In genomic region chr10:70564113-70564725, GRCh38 we compare ENCODE assay signal across 25 cellular contexts. TPM values are rescaled to one million over a fixed set of nuclear protein-coding genes. Genes with fewer than 3 reads are reported as not detected.
DNase-seq lines count a peak whose midpoint lies in the region; ATAC-seq, FAIRE-seq and TF ChIP-seq lines count a peak whose summit lies in the region.
"Had no signal": no experiment of that assay in that cellular context is flagged by ENCODE, and none has a peak within 500 bp of the region (broad histone marks: within the 10 kb centered on the region; RNA-seq: fewer than 3 reads in every experiment).

No MANE protein-coding gene starts in this region.

- H3K4me2 ChIP-seq in HepG2 (ENCODE audit: low read depth, low read length): no peak overlapping the region
- H3K4me2 ChIP-seq: KMS-11 had no signal

- H3K4me3 ChIP-seq in right lobe of liver (no peak overlapping the region), HepG2 (replicated peaks in 1 of 3; ENCODE audit: insufficient read depth in 1 of 3, low read depth in 2 of 3, low read length in 3 of 3) (no peak overlapping the region)
- H3K4me3 ChIP-seq: GM23248 had no signal

- no peak for TF ChIP-seq RAD21 in HepG2 (CRISPR knock-in tag; IDR thresholded peaks at IDR 0.05)

- TF ChIP-seq EP300 in HepG2 (IDR thresholded peaks at IDR 0.05; ENCODE audit: low read depth in 2 of 2, low read length in 2 of 2) (no peak), HepG2 (CRISPR knock-in tag; IDR thresholded peaks at IDR 0.05; ENCODE audit: borderline replicate concordance) (no peak)

- no peak for FAIRE-seq in HepG2 (lab: Jason Lieb, UNC)
- FAIRE-seq: GM12891, HTR-8/SVneo had no signal

- H2AFZ ChIP-seq in HepG2 (ENCODE audit: low read length): no peak overlapping the region
- H2AFZ ChIP-seq: GM23248 had no signal

- no peaks in the 10 kb centered on the region for H4K20me1 ChIP-seq in HepG2 (ENCODE audit: insufficient read depth, low read length)

- H3K9me3 ChIP-seq in right lobe of liver (no peaks in the 10 kb centered on the region), HepG2 (ENCODE audit: low read length) (no peaks in the 10 kb centered on the region)
- H3K9me3 ChIP-seq: Caco-2 had no signal

- POLR2A ChIA-PET in HepG2 (lab: Yijun Ruan, JAX): no interaction called here

- CTCF ChIA-PET in HepG2 (lab: Yijun Ruan, JAX; ENCODE audit: low intra/inter-chr PET ratio, low total read pairs): no interaction called here

- H3K27ac ChIP-seq in right lobe of liver (no peak overlapping the region), HepG2 (ENCODE audit: extremely low read length, insufficient read depth, low read length) (no peak overlapping the region)
- H3K27ac ChIP-seq: GM23248, KMS-11 had no signal

- peak in 2 of 3 donors; percentile 14 to 33 for DNase-seq in right lobe of liver
- DNase-seq in HepG2 (ENCODE audit: low spot score): no peak
- DNase-seq in islet precursor cell: peak; percentile 43
- peak; percentile 48 for DNase-seq in sciatic nerve (ENCODE audit: low spot score)
- DNase-seq in DMS153 (lab: John Stamatoyannopoulos, UW): no peak
- no peak for DNase-seq in ACHN
- DNase-seq in activated T-cell treated with anti-CD3 and anti-CD28 coated beads, Interleukin-2, amount 50 U/mL, for 48 hours: no peak
- DNase-seq: CD4-positive, alpha-beta memory T cell; DMS 273 treated with DMSO at 0.1 percent for 48 hours; DND-41; GM23248; H9; IMR-90; NCI-H1105; NCI-H2029 treated with DMSO at 0.1 percent for 48 hours; NCI-H226; NCI-H510A treated with DMSO at 0.1 percent for 48 hours; NCI-H748 treated with DMSO at 0.1 percent for 48 hours had no signal

- no TSS peak for BruUV-seq in HepG2 (replicated peaks; lab: Mats Ljungman, UMichigan)

- ATAC-seq in right lobe of liver (no peak), HepG2 (no peak), sciatic nerve (no peak)
- ATAC-seq: SK-N-SH treated with all-trans-retinoic acid at 6 μM for 48 hours had no signal

- TF ChIP-seq CTCF in right lobe of liver (IDR thresholded peaks at IDR 0.05): no peak
- no peak for TF ChIP-seq CTCF in HepG2 (CRISPR knock-in tag; IDR thresholded peaks at IDR 0.05)

- no peak overlapping the region for H3K9ac ChIP-seq in HepG2 (ENCODE audit: insufficient read depth, low read depth, low read length)
- H3K9ac ChIP-seq: GM23248, KMS-11 had no signal

- H3K79me2 ChIP-seq in HepG2 (ENCODE audit: insufficient read depth, low read length): no peaks in the 10 kb centered on the region

- H3K27me3 ChIP-seq in right lobe of liver (no peaks in the 10 kb centered on the region), HepG2 (ENCODE audit: control insufficient read depth in 1 of 2, insufficient read depth in 2 of 2, low read length in 2 of 2) (peaks cover 0 to 6% of the 10 kb centered on the region in 2 experiments; a peak in 3 of 5 replicates)

- in situ Hi-C loops in HepG2 (cut with HindIII; ENCODE audit: extremely low pct_ligation_motif_present, low pct_unique_long_range_greater_than_20kb) (no loop called here), ACHN (cut with HindIII; ENCODE audit: low pct_ligation_motif_present, low pct_unique_long_range_greater_than_20kb, low sequenced_read_pairs) (no loop called here)

- TF ChIP-seq POLR2A in right lobe of liver (IDR thresholded peaks at IDR 0.05) (no peak), HepG2 (IDR thresholded peaks at IDR 0.05; ENCODE audit: insufficient read depth in 1 of 2, low read depth in 2 of 2, low read length in 2 of 2) (no peak)

- 60% methylated on average over 1 of the region's 21 CpGs for WGBS in right lobe of liver (ENCODE audit: insufficient coverage, low coverage, low lambda C conversion rate, missing lambda C conversion rate)
- 68% methylated on average over 14 of the region's 21 CpGs for WGBS in HepG2 (ENCODE audit: low lambda C conversion rate)

- no peaks in the 10 kb centered on the region for H3K36me3 ChIP-seq in right lobe of liver
- H3K36me3 ChIP-seq in HepG2 (replicated peaks in 1 of 2; ENCODE audit: control insufficient read depth in 1 of 2, insufficient read depth in 2 of 2, low read length in 2 of 2): no peaks in the 10 kb centered on the region

- no peaks in the 10 kb centered on the region for H3K4me1 ChIP-seq in right lobe of liver
- H3K4me1 ChIP-seq in HepG2 (ENCODE audit: insufficient read depth, low read length): peaks cover 4% of the 10 kb centered on the region; the same call in 1 of the 2 replicates

- intact Hi-C loops in right lobe of liver (cut with DNase I): no loop called here
- intact Hi-C loops in HepG2 (cut with micrococcal nuclease; ENCODE audit: unreplicated experiment): no loop called here
- intact Hi-C loops in sciatic nerve (cut with DNase I): no loop called here

TF ChIP-seq in HepG2, 621 proteins besides CTCF, POLR2A, EP300 and RAD21:
- TF ChIP-seq ZMAT5 (CRISPR knock-in tag; IDR thresholded peaks at IDR 0.05; ENCODE audit: borderline replicate concordance, low read depth) (no peak), STAT6 (CRISPR knock-in tag; IDR thresholded peaks at IDR 0.05; ENCODE audit: borderline replicate concordance) (no peak), MAZ (IDR thresholded peaks at IDR 0.05; ENCODE audit: borderline replicate concordance, low read depth, low read length) (no peak), MAZ (CRISPR knock-in tag; IDR thresholded peaks at IDR 0.05; ENCODE audit: low read depth) (no peak), DNMT3B (CRISPR knock-in tag; conservative IDR thresholded peaks at IDR 0.05) (no peak), AGO1 (IDR thresholded peaks at IDR 0.05; ENCODE audit: low read depth, low read length, poor library complexity, severe bottlenecking) (no peak)

RNA-seq across cellular contexts. Expression of gene PRF1, which starts 38.3 kb away (rescaled TPM):
- total RNA-seq in right lobe of liver (1 to 10 TPM; 1.7 to 6.5 (median 3.1) TPM), HepG2 (2016; rRNA removed; fragmentation: Illumina TruSeq; extraction: Trizol) (0.32 and 1.00 TPM in 2 replicates), sciatic nerve (7.6 TPM)
- not detected in 2 replicates for total RNA-seq in HepG2 (2016; cell fraction: cytosol; rRNA removed; fragmentation: Illumina TruSeq; extraction: Trizol; ENCODE audit: low read depth)
- 0.18 and 1.2 TPM in 2 replicates for total RNA-seq in HepG2 (2016; cell fraction: insoluble cytoplasmic fraction; rRNA removed; fragmentation: Illumina TruSeq; extraction: Trizol)
- 0.06 and 0.17 TPM in 2 replicates for total RNA-seq in HepG2 (2016; cell fraction: membrane; rRNA removed; fragmentation: Illumina TruSeq; extraction: Trizol)
- 0.69 and 1.4 TPM in 2 replicates for total RNA-seq in HepG2 (2016; cell fraction: nucleus; rRNA removed; fragmentation: Illumina TruSeq; extraction: Trizol)
- 1.4 and 1.7 TPM in 2 replicates for polyA plus RNA-seq in HepG2 (2011; rRNA removed)
- 1.0 and 1.1 TPM in 2 replicates for polyA plus RNA-seq in HepG2 (2011; cell fraction: cytosol; rRNA removed)
- polyA plus RNA-seq in HepG2 (2011; cell fraction: nucleus; rRNA removed): 0.39 and 0.62 TPM in 2 replicates
- polyA plus RNA-seq in HepG2 (2012): 0.08 and 1.0 TPM in 2 replicates
- not detected in 2 replicates for polyA plus RNA-seq in HepG2 (2016; cell fraction: cytosol; fragmentation: Illumina TruSeq; extraction: Trizol; ENCODE audit: low read depth)
- 0.21 and 0.38 TPM in 2 replicates for polyA plus RNA-seq in HepG2 (2016; cell fraction: insoluble cytoplasmic fraction; fragmentation: Illumina TruSeq; extraction: Trizol; ENCODE audit: low read depth)
- polyA plus RNA-seq in HepG2 (2016; cell fraction: membrane; fragmentation: Illumina TruSeq; extraction: Trizol; ENCODE audit: low read depth): 0.17 and 0.45 TPM in 2 replicates
- polyA plus RNA-seq in HepG2 (2016; cell fraction: nucleus; fragmentation: Illumina TruSeq; extraction: Trizol; ENCODE audit: insufficient read depth, low read depth): 2.3 and 3.3 TPM in 2 replicates
- polyA minus RNA-seq in HepG2 (2011; rRNA and poly(A)+ RNA removed; ENCODE audit: low replicate concordance): 1.6 TPM in 1 of 2 replicates, not detected in the other
- polyA minus RNA-seq in HepG2 (2011; cell fraction: cytosol; rRNA and poly(A)+ RNA removed): 0.99 and 1.1 TPM in 2 replicates
- 0.37 TPM in 1 of 2 replicates, not detected in the other for polyA minus RNA-seq in HepG2 (2011; cell fraction: nucleus; rRNA and poly(A)+ RNA removed)
- total RNA-seq: A673, GM23248, H9, IMR-90 had no signal
- polyA plus RNA-seq: BJ, GM23248, IMR-90 had no signal

Comparison
In these comparisons a context has a peak if more than half of its experiments do, and no peak if none do; other contexts are left out.
1. DNase-seq: peak in right lobe of liver (2 of 3), islet precursor cell (single experiment) and sciatic nerve (single experiment); none in HepG2 (single experiment), DMS153 (single experiment), ACHN (single experiment) and activated T-cell treated with anti-CD3 and anti-CD28 coated beads, Interleukin-2, amount 50 U/mL, for 48 hours (0 of 2).